In genomic region chr7:128936798-128937197, GRCh38 we compare ENCODE assay signal across 16 cellular contexts. TPM values are rescaled to one million over a fixed set of nuclear protein-coding genes. Genes with fewer than 3 reads are reported as not detected.
A peak's percentile ranks its signal among the peaks of the same experiment; 100 is the strongest.
DNase-seq lines count a peak whose midpoint lies in the region; ATAC-seq and TF ChIP-seq lines count a peak whose summit lies in the region.
"Had no signal": no experiment of that assay in that cellular context is flagged by ENCODE, and none has a peak within 500 bp of the region (broad histone marks: within the 10 kb centered on the region; RNA-seq: fewer than 3 reads in every experiment).

No MANE protein-coding gene starts in this region.

- WGBS in sigmoid colon, 2 donors, result 88 to 90% methylated on average over 4 of the region's 4 CpGs
- WGBS in esophagus squamous epithelium, 2 donors, result 81 to 100% methylated on average over 1 to 4 of the region's 4 CpGs

- TF ChIP-seq CTCF in brain (conservative IDR thresholded peaks at IDR 0.05) (no peak), sigmoid colon (IDR thresholded peaks at IDR 0.05) (no peak), esophagus squamous epithelium (IDR thresholded peaks at IDR 0.05) (no peak)

- intact Hi-C loops in sigmoid colon (cut with DNase I) (no loop called here), esophagus squamous epithelium (cut with DNase I) (no loop called here)

- no peak overlapping the region for H3K27ac Mint-ChIP-seq in activated T-cell treated with anti-CD3 and anti-CD28 coated beads, Interleukin-2, amount 50 U/mL, for 72 hours
- H3K27ac Mint-ChIP-seq in IgD-negative memory B cell, result peak overlapping the region; percentile 19 to 72 (median 68)
- no peak overlapping the region for H3K27ac Mint-ChIP-seq in brain

- ATAC-seq in activated T-cell treated with anti-CD3 and anti-CD28 coated beads, Interleukin-2, amount 50 U/mL, for 72 hours (replicated peaks in 1 of 2), result no peak
- no peak for ATAC-seq in HG02870 (IDR thresholded peaks at IDR 0.05; ENCODE audit: unreplicated experiment)

- no peak overlapping the region for H3K27ac ChIP-seq in sigmoid colon
- H3K27ac ChIP-seq in esophagus squamous epithelium, result no peak overlapping the region

- peak overlapping the region; percentile 73 to 79 for H3K4me3 Mint-ChIP-seq in activated T-cell treated with anti-CD3 and anti-CD28 coated beads, Interleukin-2, amount 50 U/mL, for 72 hours
- H3K4me3 Mint-ChIP-seq in IgD-negative memory B cell (peak overlapping the region; percentile 80 to 97 (median 94)), brain (peak overlapping the region; percentile 72 to 89 (median 80))

- H3K9me3 ChIP-seq in sigmoid colon (no peaks in the 10 kb centered on the region), esophagus squamous epithelium (no peaks in the 10 kb centered on the region)
- H3K9me3 ChIP-seq: upper lobe of right lung had no signal

- H3K27me3 Mint-ChIP-seq in activated T-cell treated with anti-CD3 and anti-CD28 coated beads, Interleukin-2, amount 50 U/mL, for 72 hours (ENCODE audit: low read depth), result peaks cover 26% of the 10 kb centered on the region
- H3K27me3 Mint-ChIP-seq in IgD-negative memory B cell, result peaks cover 1% of the 10 kb centered on the region
- peaks cover 54% of the 10 kb centered on the region for H3K27me3 Mint-ChIP-seq in brain

- H3K4me3 ChIP-seq in sigmoid colon (no peak overlapping the region), esophagus squamous epithelium (no peak overlapping the region)

- no peak for TF ChIP-seq EP300 in sigmoid colon (IDR thresholded peaks at IDR 0.05)

- peaks cover 2 to 3% of the 10 kb centered on the region in 2 donors for H3K36me3 Mint-ChIP-seq in activated T-cell treated with anti-CD3 and anti-CD28 coated beads, Interleukin-2, amount 50 U/mL, for 72 hours (ENCODE audit: insufficient read depth in 2 of 2)
- H3K36me3 Mint-ChIP-seq in IgD-negative memory B cell (peaks cover 2% of the 10 kb centered on the region), brain (no peaks in the 10 kb centered on the region)

- H3K4me1 ChIP-seq in sigmoid colon (peaks cover 0 to 19% (median 18%) of the 10 kb centered on the region in 4 donors), esophagus squamous epithelium (peaks cover 4 to 53% (median 7%) of the 10 kb centered on the region in 3 donors)

- H3K4me1 Mint-ChIP-seq in activated T-cell treated with anti-CD3 and anti-CD28 coated beads, Interleukin-2, amount 50 U/mL, for 72 hours (ENCODE audit: low read depth), result peaks cover 50% of the 10 kb centered on the region
- H3K4me1 Mint-ChIP-seq in IgD-negative memory B cell (peaks cover 50 to 62% (median 51%) of the 10 kb centered on the region in 3 donors), brain (peaks cover 12% of the 10 kb centered on the region)

- H3K27me3 ChIP-seq in sigmoid colon (peaks cover 14 to 76% (median 31%) of the 10 kb centered on the region in 3 donors), esophagus squamous epithelium (peaks cover 0 to 55% (median 0%) of the 10 kb centered on the region in 4 donors)

- no peaks in the 10 kb centered on the region for H3K9me3 Mint-ChIP-seq in activated T-cell treated with anti-CD3 and anti-CD28 coated beads, Interleukin-2, amount 50 U/mL, for 72 hours
- no peaks in the 10 kb centered on the region for H3K9me3 Mint-ChIP-seq in IgD-negative memory B cell
- H3K9me3 Mint-ChIP-seq in brain, result peaks cover 0 to 3% (median 0%) of the 10 kb centered on the region in 5 experiments

- DNase-seq in activated T-cell treated with anti-CD3 and anti-CD28 coated beads, Interleukin-2, amount 50 U/mL, for 72 hours, result no peak
- no peak for DNase-seq in activated T-cell treated with anti-CD3 and anti-CD28 coated beads, Interleukin-2, amount 50 U/mL, for 48 hours
- DNase-seq in sigmoid colon (peak; percentile 5), esophagus squamous epithelium (lab: John Stamatoyannopoulos, UW) (no peak), SK-N-DZ (ENCODE audit: low spot score) (no peak)
- DNase-seq: activated gamma-delta T cell; cerebellar nuclear complex; DND-41; GOT3; NCI-H2107; occipital lobe; stimulated activated CD4-positive, alpha-beta T cell treated with anti-CD3 and anti-CD28 coated beads, Interleukin-15, amount 100 ng/mL, for 24 hours had no signal

- no peaks in the 10 kb centered on the region for H3K36me3 ChIP-seq in sigmoid colon
- H3K36me3 ChIP-seq in esophagus squamous epithelium, result no peaks in the 10 kb centered on the region
- H3K36me3 ChIP-seq: upper lobe of right lung had no signal

- TF ChIP-seq POLR2A in sigmoid colon (IDR thresholded peaks at IDR 0.05) (no peak), esophagus squamous epithelium (IDR thresholded peaks at IDR 0.05) (no peak)

RNA-seq across cellular contexts. Expression of gene IRF5, which starts 0.9 kb away (rescaled TPM):
- 10 to 100 TPM; 23.1 to 30.3 TPM for total RNA-seq in activated T-cell treated with anti-CD3 and anti-CD28 coated beads, Interleukin-2, amount 50 U/mL, for 72 hours
- polyA plus RNA-seq in IgD-negative memory B cell (132 TPM), brain (ENCODE audit: insufficient read depth, low read depth, low replicate concordance) (2.7 TPM), sigmoid colon (10 to 100 TPM in 1 of 3 donors, 1 to 10 TPM in 2; 4.6 to 11.3 (median 4.8) TPM)
- total RNA-seq in sigmoid colon (10 to 100 TPM in 1 of 4 donors, 1 to 10 TPM in 3; 6.0 to 15.3 (median 8.1) TPM), esophagus squamous epithelium (10 to 100 TPM; 12.2 to 20.5 (median 16.9) TPM)
- polyA plus RNA-seq in SK-N-DZ (2014; cell fraction: cytosol; rRNA removed), result 0.29 and 0.68 TPM in 2 replicates
- polyA plus RNA-seq in SK-N-DZ (2014; cell fraction: nucleus; rRNA removed), result 0.85 and 5.3 TPM in 2 replicates

RNA-seq across cellular contexts. Expression of gene KCP, which starts 26.3 kb away (rescaled TPM):
- total RNA-seq in activated T-cell treated with anti-CD3 and anti-CD28 coated beads, Interleukin-2, amount 50 U/mL, for 72 hours, result under 1 TPM in 1 of 2 donors, not detected in 1; 0.21 TPM
- polyA plus RNA-seq in IgD-negative memory B cell (0.26 TPM), brain (ENCODE audit: insufficient read depth, low read depth, low replicate concordance) (0.29 TPM), sigmoid colon (under 1 TPM in 1 of 3 donors, not detected in 2; 0.42 TPM)
- total RNA-seq in sigmoid colon (under 1 TPM in 3 of 4 donors, not detected in 1; 0.14 to 0.36 (median 0.28) TPM), esophagus squamous epithelium (1 to 10 TPM in 2 of 4 donors, under 1 TPM in 2; 0.47 to 1.5 (median 0.87) TPM)
- 6.3 and 6.5 TPM in 2 replicates for polyA plus RNA-seq in SK-N-DZ (2014; cell fraction: cytosol; rRNA removed)
- polyA plus RNA-seq in SK-N-DZ (2014; cell fraction: nucleus; rRNA removed), result 57.9 and 76.8 TPM in 2 replicates

Comparison
In these comparisons a context has a peak if more than half of its experiments do, and no peak if none do; other contexts are left out.
1. H3K27ac Mint-ChIP-seq: peak in IgD-negative memory B cell (3 of 3); none in activated T-cell treated with anti-CD3 and anti-CD28 coated beads, Interleukin-2, amount 50 U/mL, for 72 hours (single experiment) and brain (0 of 5).
2. Peak in every context shown above with its lines, with median percentiles within 50 percentile points of each other: H3K4me3 Mint-ChIP-seq.